ENCODE assay signal across 10 cellular contexts in the genomic region with DNA sequence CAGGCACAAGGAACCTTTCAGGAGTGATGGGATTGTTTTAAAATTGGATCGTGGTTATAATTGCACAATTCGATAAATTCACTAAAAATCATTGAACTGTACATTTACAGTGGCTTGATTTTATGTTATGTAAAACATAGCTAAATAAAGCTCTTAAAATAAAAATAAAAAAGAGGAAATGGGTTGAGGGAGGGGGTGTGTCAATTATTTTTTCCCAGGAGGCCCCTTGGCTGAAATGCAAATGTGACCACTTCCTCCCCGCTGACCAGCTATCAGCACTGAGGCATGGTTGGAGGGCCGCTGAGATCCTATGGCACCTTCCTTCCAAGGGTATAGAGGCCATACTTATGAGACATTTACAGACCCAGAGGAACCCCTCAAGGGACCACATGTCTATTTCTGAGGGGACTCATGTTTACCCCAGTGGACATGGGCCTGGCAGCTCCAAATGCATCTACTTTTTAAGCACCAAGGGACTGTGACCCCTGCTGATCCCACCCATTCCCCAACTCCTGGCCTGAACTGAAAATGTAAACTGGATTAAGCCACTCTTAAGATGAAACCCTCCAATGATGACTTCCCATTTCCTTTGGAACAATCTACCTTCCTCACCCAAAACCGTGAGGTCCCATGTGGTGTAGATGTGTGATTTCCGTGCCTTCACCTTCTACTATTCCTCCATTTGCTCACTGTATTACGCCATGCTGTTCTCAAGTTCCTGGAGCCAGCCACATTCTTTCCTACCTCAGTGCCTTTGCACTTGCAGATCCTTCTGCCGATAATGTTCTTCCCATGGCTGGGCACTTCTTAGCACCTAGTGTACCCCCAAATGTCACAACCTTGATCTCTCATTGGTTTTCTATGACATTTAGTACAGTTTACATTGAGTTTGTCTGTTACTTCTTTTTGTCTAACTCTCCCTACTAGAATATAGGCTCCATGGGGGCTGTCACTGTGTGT. TPM values are rescaled to one million over a fixed set of nuclear protein-coding genes. Genes with fewer than 3 reads are reported as not detected.
DNase-seq lines count a peak whose midpoint lies in the region; ATAC-seq and TF ChIP-seq lines count a peak whose summit lies in the region.
"Had no signal": no experiment of that assay in that cellular context is flagged by ENCODE, and none has a peak within 500 bp of the region (broad histone marks: within the 10 kb centered on the region; RNA-seq: fewer than 3 reads in every experiment).

No MANE protein-coding gene starts in this region.

- DNase-seq in activated CD8-positive, alpha-beta T cell treated with anti-CD3 and anti-CD28 coated beads, Interleukin-2, amount 10 ng/mL, durations not matched to agents 7 days and 5 days: no peak
- DNase-seq in WERI-Rb-1 (no peak), NCI-H2196 (lab: John Stamatoyannopoulos, UW; ENCODE audit: unreplicated experiment) (no peak), breast epithelium (ENCODE audit: low spot score in 2 of 2) (no peak), DMS 273 treated with DMSO at 0.1 percent for 48 hours (lab: John Stamatoyannopoulos, UW) (no peak)
- DNase-seq: colonic mucosa, T-helper 2 cell had no signal

- intact Hi-C loops in breast epithelium (cut with DNase I; ENCODE audit: low total_unique reads): no loop called here

- H3K4me3 Mint-ChIP-seq in activated CD8-positive, alpha-beta T cell treated with anti-CD3 and anti-CD28 coated beads, Interleukin-2, amount 10 ng/mL, durations not matched to agents 7 days and 5 days: no peak overlapping the region

- no peaks in the 10 kb centered on the region for H3K36me3 ChIP-seq in BLaER1 treated with 17β-estradiol and CSF1 and Interleukin-3, amounts not matched to agents 10 nM and 100 nM
- H3K36me3 ChIP-seq in WERI-Rb-1: no peaks in the 10 kb centered on the region
- no peaks in the 10 kb centered on the region for H3K36me3 ChIP-seq in breast epithelium
- H3K36me3 ChIP-seq: colonic mucosa had no signal

- TF ChIP-seq CTCF in WERI-Rb-1 (IDR thresholded peaks at IDR 0.05; ENCODE audit: low read depth, low read length) (no peak), breast epithelium (IDR thresholded peaks at IDR 0.05) (no peak)

- H3K4me2 ChIP-seq in BLaER1 treated with 17β-estradiol and CSF1 and Interleukin-3, amounts not matched to agents 10 nM and 100 nM: peak overlapping the region; percentile 83 to 97 (median 94)

- peaks cover 55% of the 10 kb centered on the region for H3K4me1 Mint-ChIP-seq in activated CD8-positive, alpha-beta T cell treated with anti-CD3 and anti-CD28 coated beads, Interleukin-2, amount 10 ng/mL, durations not matched to agents 7 days and 5 days (ENCODE audit: low read depth)

- peaks cover 20% of the 10 kb centered on the region for H3K36me3 Mint-ChIP-seq in activated CD8-positive, alpha-beta T cell treated with anti-CD3 and anti-CD28 coated beads, Interleukin-2, amount 10 ng/mL, durations not matched to agents 7 days and 5 days (ENCODE audit: low read depth)

- H3K9me3 Mint-ChIP-seq in activated CD8-positive, alpha-beta T cell treated with anti-CD3 and anti-CD28 coated beads, Interleukin-2, amount 10 ng/mL, durations not matched to agents 7 days and 5 days (ENCODE audit: insufficient read depth): peaks cover 19% of the 10 kb centered on the region

- peaks cover 0 to 7% (median 0%) of the 10 kb centered on the region in 11 experiments; a peak in 4 of 22 replicates for H4K20me1 ChIP-seq in BLaER1 treated with 17β-estradiol and CSF1 and Interleukin-3, amounts not matched to agents 10 nM and 100 nM

- H3K4me3 ChIP-seq in BLaER1 treated with 17β-estradiol and CSF1 and Interleukin-3, amounts not matched to agents 10 nM and 100 nM: peak overlapping the region in 2 of 10 experiments; percentile 18 to 36; a peak in 3 of 20 replicates
- no peak overlapping the region for H3K4me3 ChIP-seq in WERI-Rb-1 (ENCODE audit: low read depth, low read length)
- no peak overlapping the region for H3K4me3 ChIP-seq in breast epithelium
- H3K4me3 ChIP-seq: colonic mucosa had no signal

- ATAC-seq in HG03571 (IDR thresholded peaks at IDR 0.05; ENCODE audit: unreplicated experiment): peak; percentile 42
- no peak for ATAC-seq in activated CD8-positive, alpha-beta T cell treated with anti-CD3 and anti-CD28 coated beads, Interleukin-2, amount 10 ng/mL, durations not matched to agents 7 days and 5 days

- H3K27me3 Mint-ChIP-seq in activated CD8-positive, alpha-beta T cell treated with anti-CD3 and anti-CD28 coated beads, Interleukin-2, amount 10 ng/mL, durations not matched to agents 7 days and 5 days (ENCODE audit: low read depth): no peaks in the 10 kb centered on the region

- POLR2A ChIA-PET in activated CD8-positive, alpha-beta T cell treated with anti-CD3 and anti-CD28 coated beads, Interleukin-2, amount 10 ng/mL, durations not matched to agents 7 days and 5 days (lab: Charles Lee): interaction anchor here (1.0 to 1.2 kb wide), 3 partner anchors 11 to 31 kb away, joined by 3 to 5 read pairs (median 3); no protein-coding TSS in a partner anchor

- H3K4me1 ChIP-seq in BLaER1 treated with 17β-estradiol and CSF1 and Interleukin-3, amounts not matched to agents 10 nM and 100 nM: peaks cover 68 to 76% (median 72%) of the 10 kb centered on the region in 10 experiments
- no peaks in the 10 kb centered on the region for H3K4me1 ChIP-seq in breast epithelium
- H3K4me1 ChIP-seq: colonic mucosa had no signal

- H3K27ac Mint-ChIP-seq in activated CD8-positive, alpha-beta T cell treated with anti-CD3 and anti-CD28 coated beads, Interleukin-2, amount 10 ng/mL, durations not matched to agents 7 days and 5 days: peak overlapping the region; percentile 44

- TF ChIP-seq POLR2A in GM18951 (IDR thresholded peaks at IDR 0.05; ENCODE audit: extremely low read depth, insufficient read depth, insufficient read length) (peak; percentile 43), breast epithelium (IDR thresholded peaks at IDR 0.05) (no peak)

- H3K9me3 ChIP-seq in BLaER1 treated with 17β-estradiol and CSF1 and Interleukin-3, amounts not matched to agents 10 nM and 100 nM (replicated peaks in 1 of 11): peaks cover 17 to 30% (median 28%) of the 10 kb centered on the region in 11 experiments
- H3K9me3 ChIP-seq in WERI-Rb-1 (ENCODE audit: severe bottlenecking) (no peaks in the 10 kb centered on the region), breast epithelium (peaks cover 0 to 14% of the 10 kb centered on the region in 2 donors)
- H3K9me3 ChIP-seq: colonic mucosa had no signal

- peak overlapping the region; percentile 52 to 85 (median 68); a peak in 21 of 22 replicates for H3K27ac ChIP-seq in BLaER1 treated with 17β-estradiol and CSF1 and Interleukin-3, amounts not matched to agents 10 nM and 100 nM
- H3K27ac ChIP-seq in WERI-Rb-1: no peak overlapping the region
- no peak overlapping the region for H3K27ac ChIP-seq in breast epithelium
- H3K27ac ChIP-seq: colonic mucosa had no signal

- peak overlapping the region in 7 of 11 experiments; percentile 5 to 68 (median 59); a peak in 12 of 22 replicates for H3K9ac ChIP-seq in BLaER1 treated with 17β-estradiol and CSF1 and Interleukin-3, amounts not matched to agents 10 nM and 100 nM

- in situ Hi-C loops in GM18951 (cut with MboI; ENCODE audit: low sequenced_read_pairs, unreplicated experiment): no loop called here

- CTCF ChIA-PET in activated CD8-positive, alpha-beta T cell treated with anti-CD3 and anti-CD28 coated beads, Interleukin-2, amount 10 ng/mL, durations not matched to agents 7 days and 5 days (lab: Charles Lee): interaction anchor here (1.1 to 9.0 kb wide), 4 partner anchors 8 to 220 kb away, joined by 4 to 84 read pairs (median 4); no protein-coding TSS in a partner anchor

- H3K27me3 ChIP-seq in BLaER1 treated with 17β-estradiol and CSF1 and Interleukin-3, amounts not matched to agents 10 nM and 100 nM: peaks cover 0 to 16% (median 0%) of the 10 kb centered on the region in 11 experiments; a peak in 6 of 22 replicates
- H3K27me3 ChIP-seq in WERI-Rb-1 (ENCODE audit: insufficient read depth, low read depth, severe bottlenecking) (no peaks in the 10 kb centered on the region), breast epithelium (peaks cover 0 to 10% of the 10 kb centered on the region in 2 donors)
- H3K27me3 ChIP-seq: colonic mucosa had no signal

RNA-seq across cellular contexts. Expression of a gene that starts 2.8 kb away (rescaled TPM):
- 10 to 100 TPM; 23.5 to 24.2 TPM for total RNA-seq in activated CD8-positive, alpha-beta T cell treated with anti-CD3 and anti-CD28 coated beads, Interleukin-2, amount 10 ng/mL, durations not matched to agents 7 days and 5 days
- total RNA-seq in breast epithelium: under 1 TPM in 2 of 3 donors, not detected in 1; 0.16 to 0.33 TPM

Comparison
In these comparisons a context has a peak if more than half of its experiments do, and no peak if none do; other contexts are left out.
1. H3K27ac ChIP-seq: peak in BLaER1 treated with 17β-estradiol and CSF1 and Interleukin-3, amounts not matched to agents 10 nM and 100 nM (11 of 11); none in WERI-Rb-1 (single experiment) and breast epithelium (0 of 2).
2. RNA of a gene that starts 2.8 kb away (total RNA-seq): 23.5 to 24.2 TPM in activated CD8-positive, alpha-beta T cell treated with anti-CD3 and anti-CD28 coated beads, Interleukin-2, amount 10 ng/mL, durations not matched to agents 7 days and 5 days; 0.16 to 0.33 TPM in breast epithelium; every median in the first group is over 10 times any median in the second.